ENCODE assay signal across 4 cellular contexts in the genomic region with DNA sequence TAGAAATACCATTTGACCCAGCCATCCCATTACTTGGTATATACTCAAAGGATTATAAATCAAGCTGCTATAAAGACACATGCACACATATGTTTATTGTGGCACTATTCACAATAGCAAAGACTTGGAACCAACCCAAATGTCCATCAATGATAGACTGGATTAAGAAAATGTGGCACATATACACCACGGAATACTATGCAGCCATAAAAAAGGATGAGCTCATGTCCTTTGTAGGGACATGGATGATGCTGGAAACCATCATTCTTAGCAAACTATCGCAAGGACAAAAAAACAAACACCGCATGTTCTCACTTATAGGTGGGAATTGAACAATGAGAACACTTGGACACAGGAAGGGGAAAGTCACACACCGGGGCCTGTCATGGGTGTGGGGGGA. TPM values are rescaled to one million over a fixed set of nuclear protein-coding genes. Genes with fewer than 3 reads are reported as not detected.
DNase-seq lines count a peak whose midpoint lies in the region; ATAC-seq, FAIRE-seq and TF ChIP-seq lines count a peak whose summit lies in the region.
"Not testable (repeated sequence)": the region's sequence is repeated elsewhere in the genome, so short reads cannot be mapped to it uniquely, and the experiment has no call there.

No MANE protein-coding gene starts in this region.

- POLR2A ChIA-PET in HEK293 (lab: Yijun Ruan, JAX): not testable (repeated sequence)
- POLR2A ChIA-PET in K562 (lab: Yijun Ruan, JAX): interaction anchor here (1.3 kb wide), 1 partner anchor 9 kb away, joined by 4 read pairs; no protein-coding TSS in a partner anchor

- not testable (repeated sequence) for H3K36me3 ChIP-seq in HEK293 (ENCODE audit: control insufficient read depth in 2 of 2, insufficient read depth in 1 of 2, low read length in 2 of 2); K562 (ENCODE audit: control insufficient read depth, insufficient read depth, low read length); sigmoid colon

- 80% methylated on average over 1 of the region's 4 CpGs for WGBS in K562 (ENCODE audit: insufficient coverage, low coverage, missing lambda C conversion rate)
- WGBS in sigmoid colon, 2 donors: 79 to 91% methylated on average over 4 of the region's 4 CpGs

- CTCF ChIA-PET in HEK293 (lab: Yijun Ruan, JAX); K562 (lab: Yijun Ruan, JAX; ENCODE audit: low intra/inter-chr PET ratio): not testable (repeated sequence)

- not testable (repeated sequence) for TF ChIP-seq CTCF in HEK293 (tag by site-specific recombination; IDR thresholded peaks at IDR 0.05); K562 (IDR thresholded peaks at IDR 0.05 in 2 of 3, conservative IDR thresholded peaks at IDR 0.05 in 1 of 3; ENCODE audit: insufficient read depth in 2 of 3, low read depth in 1 of 3, low read length in 3 of 3); sigmoid colon (IDR thresholded peaks at IDR 0.05)

- not testable (repeated sequence) for H3K4me3 ChIP-seq in HEK293 (ENCODE audit: low read depth, low read length); K562; sigmoid colon

- BruUV-seq in K562 (replicated peaks; lab: Mats Ljungman, UMichigan): not testable (repeated sequence)

- not testable (repeated sequence) for H2AFZ ChIP-seq in K562 (ENCODE audit: low read depth, low read length)

- not testable (repeated sequence) for TF ChIP-seq POLR2A in K562 (conservative IDR thresholded peaks at IDR 0.05); sigmoid colon (IDR thresholded peaks at IDR 0.05)

- not testable (repeated sequence) for H3K27me3 ChIP-seq in K562 (ENCODE audit: control insufficient read depth in 2 of 2, insufficient read depth in 2 of 2, low read length in 2 of 2)
- H3K27me3 ChIP-seq in sigmoid colon: peaks cover 0 to 47% (median 13%) of the 10 kb centered on the region in 3 donors

- not testable (repeated sequence) for H3K9ac ChIP-seq in K562 (ENCODE audit: insufficient read depth in 1 of 2, low read depth in 2 of 2, low read length in 2 of 2)

- not testable (repeated sequence) for H3K27ac ChIP-seq in HEK293 (ENCODE audit: extremely low read depth, low read depth, low read length); K562 (ENCODE audit: extremely low read depth, low read depth, low read length); sigmoid colon

- not testable (repeated sequence) for FAIRE-seq in K562 (lab: Jason Lieb, UNC)

- ATAC-seq in K562: not testable (repeated sequence)

- H3K4me1 ChIP-seq in HEK293 (ENCODE audit: control insufficient read depth, insufficient read depth, low read length): not testable (repeated sequence)
- H3K4me1 ChIP-seq in K562 (replicated peaks in 1 of 2; ENCODE audit: control insufficient read depth in 2 of 2, insufficient read depth in 2 of 2, low read length in 2 of 2) (peaks cover 2 to 11% of the 10 kb centered on the region in 2 experiments; a peak in 4 of 5 replicates), sigmoid colon (peaks cover 0 to 11% (median 8%) of the 10 kb centered on the region in 4 donors)

- in situ Hi-C loops in K562 (cut with MboI): loop anchor here (10.0 kb wide), 1 partner anchor 136 kb away; no protein-coding TSS in a partner anchor

- H3K9me3 ChIP-seq in HEK293 (ENCODE audit: control insufficient read depth, insufficient read depth, low read depth, low read length); K562 (replicated peaks; ENCODE audit: control insufficient read depth, insufficient read depth, low read depth, low read length); sigmoid colon: not testable (repeated sequence)

- not testable (repeated sequence) for H4K20me1 ChIP-seq in K562 (replicated peaks; ENCODE audit: control insufficient read depth, insufficient read depth, low read length)

- not testable (repeated sequence) for TF ChIP-seq RAD21 in K562 (CRISPR knock-in tag; conservative IDR thresholded peaks at IDR 0.05 in 1 of 2, IDR thresholded peaks at IDR 0.05 in 1 of 2)

- not testable (repeated sequence) for H3K79me2 ChIP-seq in K562 (ENCODE audit: control insufficient read depth, insufficient read depth, low read length)

- TF ChIP-seq EP300 in K562 (IDR thresholded peaks at IDR 0.05; ENCODE audit: low read length); sigmoid colon (IDR thresholded peaks at IDR 0.05): not testable (repeated sequence)

- not testable (repeated sequence) for H3K9me1 ChIP-seq in K562 (ENCODE audit: control insufficient read depth, insufficient read depth, low read length)

- not testable (repeated sequence) for DNase-seq in K562 (ENCODE audit: extremely low read depth in 1 of 4, low spot score in 3 of 4)
- peak; percentile 23 for DNase-seq in posterior vena cava (ENCODE audit: low spot score)
- peak; percentile 10 for DNase-seq in sigmoid colon

- intact Hi-C loops in K562 (cut with micrococcal nuclease); posterior vena cava (cut with DNase I); sigmoid colon (cut with DNase I): not testable (repeated sequence)

- H3K4me2 ChIP-seq in K562 (ENCODE audit: insufficient read depth, low read length): not testable (repeated sequence)

TF ChIP-seq in HEK293, 187 proteins besides CTCF, POLR2A, EP300 and RAD21:
- peak; percentile 76 for TF ChIP-seq ZNF146 (tag by site-specific recombination; IDR thresholded peaks at IDR 0.05)

TF ChIP-seq in K562, 482 proteins besides CTCF, POLR2A, EP300 and RAD21:
- peak; percentile 59 for TF ChIP-seq ZNF146 (CRISPR knock-in tag; IDR thresholded peaks at IDR 0.05; ENCODE audit: unreplicated experiment)

RNA-seq across cellular contexts. Expression of a gene that starts 31.0 kb away (rescaled TPM):
- 23.7 and 27.5 TPM in 2 replicates for total RNA-seq in K562 (2011; cell fraction: chromatin; rRNA removed; ENCODE audit: low replicate concordance)
- total RNA-seq in K562 (2011; cell fraction: nucleolus; rRNA removed): 15.1 and 22.0 TPM in 2 replicates
- total RNA-seq in K562 (2011; cell fraction: nucleoplasm; rRNA removed): 25.2 and 36.9 TPM in 2 replicates
- total RNA-seq in K562 (2014; rRNA removed) (35.5 and 35.7 TPM in 2 replicates), K562 (2014; rRNA removed; fragmentation: Illumina TruSeq; extraction: Trizol) (41.8 and 51.1 TPM in 2 replicates), K562 (2015; rRNA removed; fragmentation: Illumina TruSeq; extraction: Trizol) (40.9 TPM in 2 replicates), K562 (2021) (39.9 and 45.3 TPM in 2 replicates), posterior vena cava (10 to 100 TPM; 29.7 to 30.7 TPM), sigmoid colon (10 to 100 TPM; 31.4 to 41.0 (median 37.6) TPM)
- polyA plus RNA-seq in K562 (2011; rRNA removed) (63.4 and 82.8 TPM in 2 replicates), K562 (2014; fragmentation: Illumina TruSeq; extraction: Trizol) (79.9 and 83.2 TPM in 2 replicates), K562 (2014; fragmentation: Nextera tagmentation; extraction: Ambion mirVana) (10 to 100 TPM; 14.7 to 15.9 TPM), K562 (2014; rRNA removed) (48.3 and 48.5 TPM in 2 replicates), sigmoid colon (10 to 100 TPM; 25.9 to 33.5 (median 32.4) TPM)
- 32.9 and 42.2 TPM in 2 replicates for polyA plus RNA-seq in K562 (2011; cell fraction: cytosol; rRNA removed)
- polyA plus RNA-seq in K562 (2011; cell fraction: nucleus; rRNA removed): 29.2 and 32.9 TPM in 2 replicates
- polyA plus RNA-seq in K562 (2012): 30.0 and 41.3 TPM in 2 replicates
- 91.6 and 99.5 TPM in 2 replicates for polyA minus RNA-seq in K562 (2011; rRNA and poly(A)+ RNA removed)
- 38.2 and 38.6 TPM in 2 replicates for polyA minus RNA-seq in K562 (2011; cell fraction: cytosol; rRNA and poly(A)+ RNA removed)
- polyA minus RNA-seq in K562 (2011; cell fraction: nucleus; rRNA and poly(A)+ RNA removed): 6.6 and 14.6 TPM in 2 replicates
